1 cellular context compared by ENCODE assay signal in genomic region chr7:92400013-92400412, GRCh38.
TF ChIP-seq lines count a peak whose summit lies in the region.

No MANE protein-coding gene starts in this region.

TF ChIP-seq in HepG2, 621 proteins besides CTCF, POLR2A, EP300 and RAD21 (continued from another document):
- TF ChIP-seq MLLT10 (CRISPR knock-in tag; IDR thresholded peaks at IDR 0.05): no peak
